Comparison of ENCODE assay signal across 10 cellular contexts in the genomic region with DNA sequence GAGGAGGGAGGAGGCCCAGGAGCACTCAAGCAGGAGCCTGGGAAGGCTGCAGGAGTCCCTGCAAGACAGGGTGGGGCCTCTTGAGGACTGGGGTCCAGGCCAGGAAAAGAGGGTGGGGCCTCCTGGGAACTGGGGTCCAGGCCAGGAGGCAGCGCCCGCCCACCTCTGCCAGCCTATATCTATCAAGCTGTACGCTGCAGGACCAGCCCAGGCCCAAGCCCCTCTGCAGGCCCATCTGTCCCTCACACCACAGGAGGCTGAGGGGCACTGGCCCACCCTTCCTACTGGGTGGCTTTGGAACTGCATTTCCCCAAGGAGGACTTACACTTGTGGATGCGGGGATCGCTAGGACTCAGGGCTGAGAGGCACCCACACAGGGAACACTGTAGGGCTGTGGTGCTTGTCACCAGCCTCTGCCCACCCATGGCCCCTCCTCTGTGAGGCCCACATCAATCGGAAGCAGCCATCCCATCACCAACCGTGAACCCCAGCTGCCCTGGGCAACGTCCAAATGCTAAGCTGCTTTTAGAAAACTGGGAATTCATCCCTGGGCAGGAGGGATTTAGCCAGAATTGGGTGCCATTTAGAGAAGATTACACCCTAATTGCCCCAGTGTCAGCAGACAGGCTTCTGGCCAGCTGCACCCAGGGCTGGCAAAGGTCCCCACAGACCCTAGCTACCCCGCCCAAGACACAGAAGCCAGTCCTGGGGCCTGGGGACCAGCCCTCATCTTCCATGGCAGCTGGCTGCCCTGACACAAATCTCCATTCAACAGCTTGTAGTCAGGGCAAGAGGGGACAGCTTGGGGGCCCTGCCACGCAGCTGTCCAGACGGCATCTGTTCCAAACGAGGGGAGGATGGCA. TPM values are rescaled to one million over a fixed set of nuclear protein-coding genes. Genes with fewer than 3 reads are reported as not detected.
DNase-seq lines count a peak whose midpoint lies in the region; ATAC-seq and TF ChIP-seq lines count a peak whose summit lies in the region.
"Had no signal": no experiment of that assay in that cellular context is flagged by ENCODE, and none has a peak within 500 bp of the region (broad histone marks: within the 10 kb centered on the region; RNA-seq: fewer than 3 reads in every experiment).

No MANE protein-coding gene starts in this region.

- CTCF ChIA-PET in RWPE1 (lab: Yijun Ruan, JAX): interaction anchor here (1.0 kb wide), 1 partner anchor 157 kb away, joined by 4 read pairs; no protein-coding TSS in a partner anchor
- CTCF ChIA-PET in activated CD8-positive, alpha-beta T cell treated with anti-CD3 and anti-CD28 coated beads for 36 hours (lab: Charles Lee): no interaction called here

- no peaks in the 10 kb centered on the region for H3K27me3 Mint-ChIP-seq in activated CD8-positive, alpha-beta T cell treated with anti-CD3 and anti-CD28 coated beads for 36 hours

- peak; percentile 41 to 67 for ATAC-seq in left cardiac atrium
- no peak for ATAC-seq in HG02840 (IDR thresholded peaks at IDR 0.05; ENCODE audit: low FRiP score, unreplicated experiment)
- ATAC-seq in activated CD8-positive, alpha-beta T cell treated with anti-CD3 and anti-CD28 coated beads for 36 hours: no peak

- peaks cover 67% of the 10 kb centered on the region for H3K4me1 Mint-ChIP-seq in activated CD8-positive, alpha-beta T cell treated with anti-CD3 and anti-CD28 coated beads for 36 hours (ENCODE audit: low read depth)

- peaks cover 7% of the 10 kb centered on the region for H3K36me3 Mint-ChIP-seq in activated CD8-positive, alpha-beta T cell treated with anti-CD3 and anti-CD28 coated beads for 36 hours (ENCODE audit: low read depth)

- H3K9me3 Mint-ChIP-seq in activated CD8-positive, alpha-beta T cell treated with anti-CD3 and anti-CD28 coated beads for 36 hours: no peaks in the 10 kb centered on the region
- H3K9me3 Mint-ChIP-seq: activated T-helper 1 cell treated with anti-CD3 and anti-CD28 coated beads, Interleukin-12 subunit alpha, Interleukin-12 subunit beta, Interleukin-2, Interleukin-4 antibody, amounts not matched to agents 30 ng/mL and 10 ng/mL and 1 ng/mL, durations not matched to agents 14 hours and 24 hours and 36 hours had no signal

- TF ChIP-seq CTCF in RWPE1 (conservative IDR thresholded peaks at IDR 0.05; ENCODE audit: low read depth): no peak
- TF ChIP-seq CTCF in activated CD8-positive, alpha-beta T cell treated with anti-CD3 and anti-CD28 coated beads for 36 hours (IDR thresholded peaks at IDR 0.05): no peak

- intact Hi-C loops in left cardiac atrium (cut with DNase I): no loop called here
- intact Hi-C loops in posterior cingulate gyrus (cut with DNase I): no loop called here
- intact Hi-C loops in activated CD8-positive, alpha-beta T cell treated with anti-CD3 and anti-CD28 coated beads for 36 hours (cut with micrococcal nuclease): no loop called here

- POLR2A ChIA-PET in RWPE1 (lab: Yijun Ruan, JAX; ENCODE audit: low non-redundant PET): no interaction called here
- POLR2A ChIA-PET in activated CD8-positive, alpha-beta T cell treated with anti-CD3 and anti-CD28 coated beads for 36 hours (lab: Charles Lee): no interaction called here

- H3K27ac ChIP-seq in RWPE1: peak overlapping the region; percentile 87
- H3K27ac ChIP-seq: C4-2B had no signal

- no peak overlapping the region for H3K4me3 Mint-ChIP-seq in activated CD8-positive, alpha-beta T cell treated with anti-CD3 and anti-CD28 coated beads for 36 hours
- H3K4me3 Mint-ChIP-seq: activated T-helper 1 cell treated with anti-CD3 and anti-CD28 coated beads, Interleukin-12 subunit alpha, Interleukin-12 subunit beta, Interleukin-2, Interleukin-4 antibody, amounts not matched to agents 30 ng/mL and 10 ng/mL and 1 ng/mL, durations not matched to agents 14 hours and 24 hours and 36 hours had no signal

- H3K27ac Mint-ChIP-seq in activated CD8-positive, alpha-beta T cell treated with anti-CD3 and anti-CD28 coated beads for 36 hours: no peak overlapping the region
- H3K27ac Mint-ChIP-seq: activated T-helper 1 cell treated with anti-CD3 and anti-CD28 coated beads, Interleukin-12 subunit alpha, Interleukin-12 subunit beta, Interleukin-2, Interleukin-4 antibody, amounts not matched to agents 30 ng/mL and 10 ng/mL and 1 ng/mL, durations not matched to agents 14 hours and 24 hours and 36 hours had no signal

- peak; percentile 90 for DNase-seq in D341Med (ENCODE audit: low spot score)
- DNase-seq in RWPE1 (ENCODE audit: low spot score): no peak
- peak; percentile 44 for DNase-seq in left cardiac atrium
- DNase-seq in posterior cingulate gyrus: peak in 9 of 10 donors; percentile 41 to 97 (median 66)
- DNase-seq in HuH-7 (ENCODE audit: low spot score): no peak
- no peak for DNase-seq in activated CD8-positive, alpha-beta T cell treated with anti-CD3 and anti-CD28 coated beads for 36 hours
- no peak for DNase-seq in NCI-H2196 (lab: John Stamatoyannopoulos, UW; ENCODE audit: unreplicated experiment)

RNA-seq across cellular contexts. Expression of gene BICD2, which starts 15.3 kb away (rescaled TPM):
- total RNA-seq in left cardiac atrium: 10 to 100 TPM; 31.0 to 36.6 TPM
- 10 to 100 TPM; 14.2 to 16.8 TPM for total RNA-seq in activated CD8-positive, alpha-beta T cell treated with anti-CD3 and anti-CD28 coated beads for 36 hours

Comparison
In these comparisons a context has a peak if more than half of its experiments do, and no peak if none do; other contexts are left out.
1. DNase-seq: peak in D341Med (single experiment), left cardiac atrium (single experiment) and posterior cingulate gyrus (9 of 10); none in RWPE1 (single experiment), HuH-7 (single experiment), activated CD8-positive, alpha-beta T cell treated with anti-CD3 and anti-CD28 coated beads for 36 hours (single experiment) and NCI-H2196 (single experiment).
2. ATAC-seq: peak in left cardiac atrium (2 of 2); none in HG02840 (single experiment) and activated CD8-positive, alpha-beta T cell treated with anti-CD3 and anti-CD28 coated beads for 36 hours (single experiment).